Comparison of ENCODE assay signal across 2 cellular contexts in genomic region chr5:36396640-36397039, GRCh38.
TF ChIP-seq lines count a peak whose summit lies in the region.

No MANE protein-coding gene starts in this region.

TF ChIP-seq in IMR-90, 13 proteins besides CTCF, POLR2A, EP300 and RAD21:
- TF ChIP-seq USF2 (IDR thresholded peaks at IDR 0.05; ENCODE audit: low read depth, low read length), result no peak
- no peak for TF ChIP-seq FOS (IDR thresholded peaks at IDR 0.05; ENCODE audit: low read depth, low read length)
- no peak for TF ChIP-seq ELK1 (IDR thresholded peaks at IDR 0.05; ENCODE audit: borderline replicate concordance, low read depth, low read length)
- TF ChIP-seq RFX5 (IDR thresholded peaks at IDR 0.05; ENCODE audit: low read depth, low read length), result no peak
- no peak for TF ChIP-seq CEBPB (IDR thresholded peaks at IDR 0.05; ENCODE audit: low read depth, low read length)
- no peak for TF ChIP-seq MAZ (IDR thresholded peaks at IDR 0.05; ENCODE audit: borderline replicate concordance, low read depth, low read length)
- no peak for TF ChIP-seq MXI1 (IDR thresholded peaks at IDR 0.05; ENCODE audit: borderline replicate concordance, low read depth, low read length)
- no peak for TF ChIP-seq MAFK (IDR thresholded peaks at IDR 0.05; ENCODE audit: low read depth, low read length)
- TF ChIP-seq RCOR1 (IDR thresholded peaks at IDR 0.05; ENCODE audit: insufficient replicate concordance, low read length), result no peak
- no peak for TF ChIP-seq SMC3 (IDR thresholded peaks at IDR 0.05; ENCODE audit: low read depth, low read length)
- no peak for TF ChIP-seq CHD1 (IDR thresholded peaks at IDR 0.05; ENCODE audit: low read depth, low read length)
- TF ChIP-seq NFE2L2 (IDR thresholded peaks at IDR 0.05; ENCODE audit: low read depth, low read length), result no peak
- TF ChIP-seq BHLHE40 (IDR thresholded peaks at IDR 0.05; ENCODE audit: low read depth, low read length), result no peak

TF ChIP-seq in K562, 482 proteins besides CTCF, POLR2A, EP300 and RAD21:
- TF ChIP-seq CAMTA2 (CRISPR knock-in tag; conservative IDR thresholded peaks at IDR 0.05), result no peak
- no peak for TF ChIP-seq GTF3C2 (IDR thresholded peaks at IDR 0.05; ENCODE audit: borderline replicate concordance, extremely low read depth, insufficient read length)
- 0 out of 2 replicates have a peak, but pooled peaks have one; percentile 32 for TF ChIP-seq ADNP (tag; IDR thresholded peaks at IDR 0.05)
- peak; percentile 80 for TF ChIP-seq JUND (IDR thresholded peaks at IDR 0.05; ENCODE audit: borderline replicate concordance, low read depth, low read length)
- peak; percentile 75; the same call in 2 of the 3 replicates for TF ChIP-seq JUND (tag; IDR thresholded peaks at IDR 0.05; ENCODE audit: borderline replicate concordance, low read depth, low read length)
- TF ChIP-seq ZFP91 (CRISPR knock-in tag; IDR thresholded peaks at IDR 0.05), result no peak
- no peak for TF ChIP-seq ZNF133 (CRISPR knock-in tag; IDR thresholded peaks at IDR 0.05)
- no peak for TF ChIP-seq ZNF639 (CRISPR knock-in tag; conservative IDR thresholded peaks at IDR 0.05 in 1 of 2, IDR thresholded peaks at IDR 0.05 in 1 of 2)
- TF ChIP-seq MCM7 (IDR thresholded peaks at IDR 0.05), result no peak
- peak; percentile 41 for TF ChIP-seq DPF2 (IDR thresholded peaks at IDR 0.05)
- 0 out of 2 replicates have a peak, but pooled peaks have one; percentile 10 for TF ChIP-seq ARID1B (IDR thresholded peaks at IDR 0.05)
- no peak for TF ChIP-seq NFXL1 (CRISPR knock-in tag; IDR thresholded peaks at IDR 0.05)
- TF ChIP-seq KDM5B (IDR thresholded peaks at IDR 0.05; ENCODE audit: insufficient replicate concordance, low read depth, low read length), result no peak
- TF ChIP-seq LEF1 (IDR thresholded peaks at IDR 0.05), result no peak
- TF ChIP-seq HNRNPUL1 (IDR thresholded peaks at IDR 0.05; ENCODE audit: low read length), result no peak
- TF ChIP-seq ZFP1 (CRISPR knock-in tag; IDR thresholded peaks at IDR 0.05), result no peak
- TF ChIP-seq RB1 (IDR thresholded peaks at IDR 0.05; ENCODE audit: low read depth), result no peak
- no peak for TF ChIP-seq TBL1XR1 (IDR thresholded peaks at IDR 0.05; ENCODE audit: low read length in 2 of 2)
- TF ChIP-seq BRCA1 (IDR thresholded peaks at IDR 0.05), result no peak
- TF ChIP-seq BRCA1 (CRISPR knock-in tag; IDR thresholded peaks at IDR 0.05), result no peak
- peak; percentile 88 for TF ChIP-seq FOSL1 (tag; conservative IDR thresholded peaks at IDR 0.05)
- TF ChIP-seq FOXP4 (CRISPR knock-in tag; IDR thresholded peaks at IDR 0.05; ENCODE audit: borderline replicate concordance), result no peak
- TF ChIP-seq SMARCA5 (IDR thresholded peaks at IDR 0.05), result no peak
- TF ChIP-seq ATF3 (IDR thresholded peaks at IDR 0.05), result peak; percentile 73
- no peak for TF ChIP-seq ATF3 (CRISPR knock-in tag; conservative IDR thresholded peaks at IDR 0.05)
- no peak for TF ChIP-seq TARDBP (IDR thresholded peaks at IDR 0.05)
- no peak for TF ChIP-seq HNRNPK (IDR thresholded peaks at IDR 0.05; ENCODE audit: low read depth, low read length, poor library complexity, severe bottlenecking)
- TF ChIP-seq KDM4B (IDR thresholded peaks at IDR 0.05; ENCODE audit: borderline replicate concordance in 2 of 2, low read depth in 1 of 2), result no peak
- no peak for TF ChIP-seq ZNF263 (CRISPR knock-in tag; IDR thresholded peaks at IDR 0.05; ENCODE audit: borderline replicate concordance)
- no peak for TF ChIP-seq ZNF224 (CRISPR knock-in tag; IDR thresholded peaks at IDR 0.05)
- TF ChIP-seq CEBPG (CRISPR knock-in tag; IDR thresholded peaks at IDR 0.05), result no peak
- TF ChIP-seq CEBPG (tag; conservative IDR thresholded peaks at IDR 0.05 in 1 of 2, IDR thresholded peaks at IDR 0.05 in 1 of 2), result 0 out of 4 replicates have a peak, but pooled peaks of 1 of the 2 experiments have one; percentile 26
- TF ChIP-seq PPARD (CRISPR knock-in tag; IDR thresholded peaks at IDR 0.05), result no peak
- no peak for TF ChIP-seq ZBTB1 (CRISPR knock-in tag; IDR thresholded peaks at IDR 0.05; ENCODE audit: borderline replicate concordance, low read depth)
